In the genomic region with DNA sequence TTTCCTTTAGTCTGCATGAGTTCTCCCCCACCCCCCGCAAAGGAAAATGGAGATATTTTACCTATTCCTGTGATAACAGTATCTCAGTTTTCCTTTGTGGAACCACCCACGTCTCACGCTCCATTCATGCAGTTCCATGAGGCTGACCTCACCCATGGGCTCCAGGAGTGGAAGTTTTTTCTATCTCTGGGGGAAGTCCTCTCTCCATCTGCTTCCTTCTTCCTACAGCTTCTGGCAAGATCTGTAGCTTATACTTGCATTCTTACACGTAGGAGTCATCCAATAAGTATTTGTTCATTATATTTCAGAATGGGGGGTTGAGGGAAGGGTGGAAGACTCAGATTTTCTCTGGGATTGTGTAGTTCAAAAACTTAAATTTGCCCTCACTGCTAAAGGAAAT, we compare ENCODE assay signal across 16 cellular contexts. TPM values are rescaled to one million over a fixed set of nuclear protein-coding genes. Genes with fewer than 3 reads are reported as not detected.
DNase-seq lines count a peak whose midpoint lies in the region; ATAC-seq, FAIRE-seq and TF ChIP-seq lines count a peak whose summit lies in the region.
"Had no signal": no experiment of that assay in that cellular context is flagged by ENCODE, and none has a peak within 500 bp of the region (broad histone marks: within the 10 kb centered on the region; RNA-seq: fewer than 3 reads in every experiment).

No MANE protein-coding gene starts in this region.

- H2BK120ac ChIP-seq in IMR-90 (ENCODE audit: low read depth, low read length), result peak overlapping the region; percentile 90

- TF ChIP-seq RAD21 in IMR-90 (IDR thresholded peaks at IDR 0.05; ENCODE audit: low read length), result no peak

- H4K8ac ChIP-seq in IMR-90 (ENCODE audit: low read depth in 2 of 2, low read length in 2 of 2), result peak overlapping the region in 1 of 2 experiments; percentile 76; a peak in 2 of 4 replicates

- no peaks in the 10 kb centered on the region for H4K20me1 ChIP-seq in IMR-90 (ENCODE audit: insufficient read depth, low read length)

- peak overlapping the region; percentile 70; the same call in 1 of the 2 replicates for H3K4me2 ChIP-seq in IMR-90 (ENCODE audit: low read depth, low read length)

- no peak overlapping the region for H3K56ac ChIP-seq in IMR-90 (ENCODE audit: extremely low read depth, insufficient read depth, low read length)

- peak overlapping the region; percentile 79 for H2BK5ac ChIP-seq in IMR-90 (ENCODE audit: low read depth, low read length, poor library complexity, severe bottlenecking)

- H3K27me3 ChIP-seq in IMR-90 (ENCODE audit: control insufficient read depth, insufficient read depth, low read length), result peaks cover 10% of the 10 kb centered on the region
- H3K27me3 ChIP-seq: Peyer's patch had no signal

- peak overlapping the region; percentile 1; the same call in 1 of the 2 replicates for H4K5ac ChIP-seq in IMR-90 (ENCODE audit: low read depth, low read length)

- no peaks in the 10 kb centered on the region for H3K36me3 ChIP-seq in IMR-90 (ENCODE audit: control insufficient read depth, insufficient read depth, low read length)
- H3K36me3 ChIP-seq: esophagus muscularis mucosa, Peyer's patch had no signal

- no peak for FAIRE-seq in D721Med (lab: Jason Lieb, UNC)

- no peaks in the 10 kb centered on the region for H3K79me1 ChIP-seq in IMR-90 (ENCODE audit: low read depth in 1 of 2, low read length in 2 of 2)

- peak overlapping the region; percentile 49; the same call in 1 of the 2 replicates for H3K14ac ChIP-seq in IMR-90 (replicated peaks; ENCODE audit: low read depth, low read length)

- dilution Hi-C loops in IMR-90 (cut with HindIII; ENCODE audit: low sequenced_read_pairs, unreplicated experiment), result no loop called here

- no peaks in the 10 kb centered on the region for H3K9me3 Mint-ChIP-seq in chondrocyte (ENCODE audit: low read depth)
- H3K9me3 Mint-ChIP-seq: activated T-cell treated with anti-CD3 and anti-CD28 coated beads, Interleukin-2, amount 50 U/mL, for 24 hours; CD8-positive, alpha-beta T cell; neural crest cell; stimulated activated naive B cell treated with anti-CD40 and anti-IgM and Interleukin-4, amounts not matched to agents 10 μg/mL and 1 μg/mL and 100 μg/mL, for 72 hours had no signal

- H3K4me1 Mint-ChIP-seq in chondrocyte (ENCODE audit: low read depth), result peaks cover 19% of the 10 kb centered on the region

- H4K91ac ChIP-seq in IMR-90 (ENCODE audit: insufficient read depth, low read depth, low read length), result 0 out of 2 replicates have a peak overlapping the region, but pooled peaks have one; percentile 39

- TF ChIP-seq CTCF in AG10803 (conservative IDR thresholded peaks at IDR 0.05; ENCODE audit: low read length) (no peak), IMR-90 (conservative IDR thresholded peaks at IDR 0.05; ENCODE audit: low read depth, low read length) (no peak), chondrocyte (IDR thresholded peaks at IDR 0.05) (no peak), D721Med (IDR thresholded peaks at IDR 0.05; ENCODE audit: insufficient read depth, missing control alignments) (no peak)

- H3K36me3 Mint-ChIP-seq in chondrocyte (ENCODE audit: low read depth), result peaks cover 2% of the 10 kb centered on the region
- H3K36me3 Mint-ChIP-seq: CD8-positive, alpha-beta T cell; stimulated activated naive B cell treated with anti-CD40 and anti-IgM and Interleukin-4, amounts not matched to agents 10 μg/mL and 1 μg/mL and 100 μg/mL, for 72 hours had no signal

- no CpG with 5 or more reads among the region's 4 CpGs for WGBS in IMR-90 (ENCODE audit: extremely low coverage in 2 of 2, insufficient read length in 1 of 2), 2 experiments

- intact Hi-C loops in IMR-90 (cut with micrococcal nuclease), result no loop called here

- TF ChIP-seq POLR2A in IMR-90 (IDR thresholded peaks at IDR 0.05; ENCODE audit: low read depth, low read length), result no peak

- peak overlapping the region; percentile 56 for H2AFZ ChIP-seq in IMR-90 (replicated peaks; ENCODE audit: low read length, poor library complexity)

- peak overlapping the region; percentile 64; the same call in 1 of the 2 replicates for H2BK20ac ChIP-seq in IMR-90 (ENCODE audit: low read depth, low read length)

- peak overlapping the region; percentile 37; the same call in 1 of the 3 replicates for H2BK15ac ChIP-seq in IMR-90 (ENCODE audit: low read depth, low read length)

- H3K27me3 Mint-ChIP-seq in chondrocyte (ENCODE audit: low read depth), result peaks cover 7% of the 10 kb centered on the region

- in situ Hi-C loops in IMR-90 (cut with MboI; ENCODE audit: low sequenced_read_pairs), result no loop called here

- no peak overlapping the region for H2AK5ac ChIP-seq in IMR-90 (ENCODE audit: low read depth, low read length)

- ATAC-seq in IMR-90 (ENCODE audit: low read depth), result peak; percentile 95
- no peak for ATAC-seq in left lobe of liver
- ATAC-seq: CD8-positive, alpha-beta T cell; left colon; stimulated activated naive B cell treated with anti-CD40 and anti-IgM and Interleukin-4, amounts not matched to agents 10 μg/mL and 1 μg/mL and 100 μg/mL, for 72 hours had no signal

- H2AK9ac ChIP-seq in IMR-90 (replicated peaks; ENCODE audit: low read depth, low read length, poor library complexity), result no peak overlapping the region

- H3K4me3 ChIP-seq in AG10803 (ENCODE audit: low read length) (no peak overlapping the region), IMR-90 (ENCODE audit: insufficient read depth, low read depth, low read length) (no peak overlapping the region)
- H3K4me3 ChIP-seq: esophagus muscularis mucosa, Peyer's patch had no signal

- no peak overlapping the region for H3K4me3 Mint-ChIP-seq in chondrocyte (ENCODE audit: unreplicated experiment)
- H3K4me3 Mint-ChIP-seq: activated T-cell treated with anti-CD3 and anti-CD28 coated beads, Interleukin-2, amount 50 U/mL, for 24 hours; CD8-positive, alpha-beta T cell; neural crest cell; stimulated activated naive B cell treated with anti-CD40 and anti-IgM and Interleukin-4, amounts not matched to agents 10 μg/mL and 1 μg/mL and 100 μg/mL, for 72 hours had no signal

- H3K27ac ChIP-seq in IMR-90 (ENCODE audit: insufficient read depth, low read length), result no peak overlapping the region
- H3K27ac ChIP-seq: esophagus muscularis mucosa, Peyer's patch, VCaP had no signal

- no peaks in the 10 kb centered on the region for H3K9me3 ChIP-seq in IMR-90 (ENCODE audit: control insufficient read depth, insufficient read depth, low read length)
- H3K9me3 ChIP-seq: esophagus muscularis mucosa, Peyer's patch had no signal

- peaks cover 2% of the 10 kb centered on the region; the same call in 1 of the 2 replicates for H3K9me1 ChIP-seq in IMR-90 (ENCODE audit: insufficient read depth, low read length)

- POLR2A ChIA-PET in IMR-90 (lab: Charles Lee; ENCODE audit: unreplicated experiment), result interaction anchor here (0.6 kb wide), 1 partner anchor 15 kb away, joined by 3 read pairs; no protein-coding TSS in a partner anchor

- peak overlapping the region; percentile 49; the same call in 1 of the 2 replicates for H3K4ac ChIP-seq in IMR-90 (ENCODE audit: low read depth, low read length)

- peak overlapping the region; percentile 34 for H3K27ac Mint-ChIP-seq in chondrocyte (ENCODE audit: unreplicated experiment)
- H3K27ac Mint-ChIP-seq: activated T-cell treated with anti-CD3 and anti-CD28 coated beads, Interleukin-2, amount 50 U/mL, for 24 hours; CD8-positive, alpha-beta T cell; stimulated activated naive B cell treated with anti-CD40 and anti-IgM and Interleukin-4, amounts not matched to agents 10 μg/mL and 1 μg/mL and 100 μg/mL, for 72 hours had no signal

- DNase-seq in AG10803 (ENCODE audit: low read depth) (peak; percentile 81), IMR-90 (peak; percentile 93), chondrocyte (ENCODE audit: low spot score) (no peak), kidney tubule cell (ENCODE audit: low spot score) (peak; percentile 85), NCI-H2107 treated with DMSO at 0.1 percent for 48 hours (lab: John Stamatoyannopoulos, UW; ENCODE audit: unreplicated experiment) (no peak), D721Med (ENCODE audit: insufficient read length, low spot score) (no peak), left lobe of liver (ENCODE audit: low spot score) (no peak)
- DNase-seq in activated naive CD4-positive, alpha-beta T cell treated with Interleukin-2 at 50 U/mL for 16 hours, result no peak
- DNase-seq: activated T-cell treated with anti-CD3 and anti-CD28 coated beads, Interleukin-2, amount 50 U/mL, for 24 hours; CD8-positive, alpha-beta T cell; left colon; Peyer's patch; stimulated activated naive B cell treated with anti-CD40 and anti-IgM and Interleukin-4, amounts not matched to agents 10 μg/mL and 1 μg/mL and 100 μg/mL, for 72 hours had no signal

- H3K18ac ChIP-seq in IMR-90 (ENCODE audit: low read depth, low read length), result peak overlapping the region; percentile 38; the same call in 1 of the 2 replicates

- CTCF ChIA-PET in IMR-90 (lab: Yijun Ruan, JAX), result no interaction called here

- H3K4me1 ChIP-seq in IMR-90 (ENCODE audit: control insufficient read depth, insufficient read depth, low read length), result peaks cover 4% of the 10 kb centered on the region
- H3K4me1 ChIP-seq: Peyer's patch had no signal

- H3K9ac ChIP-seq in IMR-90 (ENCODE audit: low read depth, low read length), result no peak overlapping the region

- peak overlapping the region; percentile 74; the same call in 1 of the 2 replicates for H3K23ac ChIP-seq in IMR-90 (ENCODE audit: low read depth, low read length)

- no TSS peak for BruUV-seq in IMR-90 (replicated peaks; lab: Mats Ljungman, UMichigan)

TF ChIP-seq in IMR-90, 13 proteins besides CTCF, POLR2A, EP300 and RAD21 (continues in another document):
- TF ChIP-seq FOS (IDR thresholded peaks at IDR 0.05; ENCODE audit: low read depth, low read length), result no peak; the same call in 1 of the 2 replicates
- TF ChIP-seq BHLHE40 (IDR thresholded peaks at IDR 0.05; ENCODE audit: low read depth, low read length), result no peak
- TF ChIP-seq, protein P1, sequence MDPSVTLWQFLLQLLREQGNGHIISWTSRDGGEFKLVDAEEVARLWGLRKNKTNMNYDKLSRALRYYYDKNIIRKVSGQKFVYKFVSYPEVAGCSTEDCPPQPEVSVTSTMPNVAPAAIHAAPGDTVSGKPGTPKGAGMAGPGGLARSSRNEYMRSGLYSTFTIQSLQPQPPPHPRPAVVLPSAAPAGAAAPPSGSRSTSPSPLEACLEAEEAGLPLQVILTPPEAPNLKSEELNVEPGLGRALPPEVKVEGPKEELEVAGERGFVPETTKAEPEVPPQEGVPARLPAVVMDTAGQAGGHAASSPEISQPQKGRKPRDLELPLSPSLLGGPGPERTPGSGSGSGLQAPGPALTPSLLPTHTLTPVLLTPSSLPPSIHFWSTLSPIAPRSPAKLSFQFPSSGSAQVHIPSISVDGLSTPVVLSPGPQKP (IDR thresholded peaks at IDR 0.05; ENCODE audit: borderline replicate concordance, low read depth, low read length), result no peak
- no peak for TF ChIP-seq MAZ (IDR thresholded peaks at IDR 0.05; ENCODE audit: borderline replicate concordance, low read depth, low read length)
- TF ChIP-seq MAFK (IDR thresholded peaks at IDR 0.05; ENCODE audit: low read depth, low read length), result no peak
- TF ChIP-seq RCOR1 (IDR thresholded peaks at IDR 0.05; ENCODE audit: insufficient replicate concordance, low read length), result no peak

RNA-seq across cellular contexts. Expression of gene GLCE, which starts 5.8 kb away (rescaled TPM):
- total RNA-seq in IMR-90 (2012; rRNA removed), result 29.6 and 38.0 TPM in 2 replicates
- 14.1 and 15.3 TPM in 2 replicates for polyA plus RNA-seq in IMR-90 (2012; rRNA removed)
- polyA plus RNA-seq in IMR-90 (2012; cell fraction: cytosol; rRNA removed), result 4.0 and 5.7 TPM in 2 replicates
- 1.5 and 12.9 TPM in 2 replicates for polyA plus RNA-seq in IMR-90 (2012; cell fraction: nucleus; rRNA removed; ENCODE audit: low replicate concordance)
- 9.9 to 19.0 TPM (median 11.4 TPM) in 3 replicates for total RNA-seq in chondrocyte
- total RNA-seq in left lobe of liver, result 11.6 TPM

Comparison
In these comparisons a context has a peak if more than half of its experiments do, and no peak if none do; other contexts are left out.
1. DNase-seq: peak in AG10803 (single experiment), IMR-90 (single experiment) and kidney tubule cell (single experiment); none in chondrocyte (single experiment), NCI-H2107 treated with DMSO at 0.1 percent for 48 hours (single experiment), D721Med (single experiment), left lobe of liver (single experiment) and activated naive CD4-positive, alpha-beta T cell treated with Interleukin-2 at 50 U/mL for 16 hours (single experiment).